ENCODE assay signal across 17 cellular contexts in the genomic region with DNA sequence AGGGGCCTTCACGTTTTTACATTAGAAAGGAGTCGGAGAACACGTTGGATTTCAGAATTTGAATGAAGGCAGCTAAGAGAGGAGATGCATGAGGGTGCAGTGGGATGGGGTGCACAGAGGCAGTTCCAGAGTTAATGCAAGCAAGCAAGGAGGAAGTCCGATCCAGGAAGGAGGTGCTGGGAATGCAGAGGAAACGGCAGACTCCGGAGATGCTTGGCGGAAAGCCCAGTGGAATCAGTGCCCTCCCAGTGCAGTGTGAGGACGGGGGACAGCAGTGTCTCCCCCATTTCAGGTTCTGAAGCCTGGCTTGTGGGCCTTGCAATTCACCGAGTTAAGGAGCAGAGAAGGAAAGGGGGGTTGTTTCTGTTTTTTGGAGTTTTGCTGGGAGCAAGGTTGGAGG.
DNase-seq lines count a peak whose midpoint lies in the region; ATAC-seq and TF ChIP-seq lines count a peak whose summit lies in the region.
"Had no signal": no experiment of that assay in that cellular context is flagged by ENCODE, and none has a peak within 500 bp of the region (broad histone marks: within the 10 kb centered on the region; RNA-seq: fewer than 3 reads in every experiment).

No MANE protein-coding gene starts in this region.

- H3K9me3 ChIP-seq in SJSA1 (replicated peaks) = no peaks in the 10 kb centered on the region
- H3K9me3 ChIP-seq in esophagus squamous epithelium = no peaks in the 10 kb centered on the region
- H3K9me3 ChIP-seq in osteoblast (ENCODE audit: low read depth, low read length) = no peaks in the 10 kb centered on the region
- H3K9me3 ChIP-seq in upper lobe of left lung = no peaks in the 10 kb centered on the region

- peaks cover 97% of the 10 kb centered on the region for H3K4me1 ChIP-seq in SJSA1 (replicated peaks)
- peaks cover 0 to 70% (median 29%) of the 10 kb centered on the region in 3 donors for H3K4me1 ChIP-seq in esophagus squamous epithelium
- peaks cover 70% of the 10 kb centered on the region for H3K4me1 ChIP-seq in osteoblast (ENCODE audit: insufficient read depth, low read length)
- H3K4me1 ChIP-seq in upper lobe of left lung = peaks cover 40 to 65% (median 63%) of the 10 kb centered on the region in 4 donors

- no peak for ATAC-seq in upper lobe of left lung (ENCODE audit: low FRiP score in 2 of 2)
- ATAC-seq in GM19455 (IDR thresholded peaks at IDR 0.05; ENCODE audit: unreplicated experiment) = no peak
- no peak for ATAC-seq in activated CD8-positive, alpha-beta T cell treated with anti-CD3 and anti-CD28 coated beads, Interleukin-2, amount 10 ng/mL, durations not matched to agents 7 days and 5 days

- CTCF ChIA-PET in activated CD8-positive, alpha-beta T cell treated with anti-CD3 and anti-CD28 coated beads, Interleukin-2, amount 10 ng/mL, durations not matched to agents 7 days and 5 days (lab: Charles Lee) = no interaction called here

- no peak for TF ChIP-seq CTCF in esophagus squamous epithelium (IDR thresholded peaks at IDR 0.05)
- TF ChIP-seq CTCF in osteoblast (IDR thresholded peaks at IDR 0.05; ENCODE audit: extremely low read depth, low read depth, low read length) = no peak
- TF ChIP-seq CTCF in upper lobe of left lung (IDR thresholded peaks at IDR 0.05) = no peak

- H3K36me3 ChIP-seq in SJSA1 (peaks cover 15% of the 10 kb centered on the region; the same call in 1 of the 2 replicates), esophagus squamous epithelium (no peaks in the 10 kb centered on the region), osteoblast (ENCODE audit: insufficient read depth, low read length) (peaks cover 22% of the 10 kb centered on the region), upper lobe of left lung (no peaks in the 10 kb centered on the region)

- H3K9me3 Mint-ChIP-seq in activated CD8-positive, alpha-beta T cell treated with anti-CD3 and anti-CD28 coated beads, Interleukin-2, amount 10 ng/mL, durations not matched to agents 7 days and 5 days (ENCODE audit: insufficient read depth) = no peaks in the 10 kb centered on the region

- H3K27ac ChIP-seq in SJSA1 (peak overlapping the region; percentile 47), esophagus squamous epithelium (peak overlapping the region in 3 of 4 donors; percentile 70 to 79 (median 70)), osteoblast (ENCODE audit: low read depth, low read length) (peak overlapping the region; percentile 99), upper lobe of left lung (peak overlapping the region; percentile 58 to 79 (median 70))
- H3K27ac ChIP-seq: C4-2B, SK-N-MC had no signal

- H3K4me3 ChIP-seq in SJSA1 (no peak overlapping the region), esophagus squamous epithelium (no peak overlapping the region), osteoblast (ENCODE audit: insufficient read depth, low read length) (no peak overlapping the region), upper lobe of left lung (no peak overlapping the region)
- H3K4me3 ChIP-seq: SK-N-MC had no signal

- peaks cover 44% of the 10 kb centered on the region for H3K27me3 Mint-ChIP-seq in activated CD8-positive, alpha-beta T cell treated with anti-CD3 and anti-CD28 coated beads, Interleukin-2, amount 10 ng/mL, durations not matched to agents 7 days and 5 days (ENCODE audit: low read depth)

- no peaks in the 10 kb centered on the region for H3K36me3 Mint-ChIP-seq in activated CD8-positive, alpha-beta T cell treated with anti-CD3 and anti-CD28 coated beads, Interleukin-2, amount 10 ng/mL, durations not matched to agents 7 days and 5 days (ENCODE audit: low read depth)

- TF ChIP-seq EP300 in upper lobe of left lung (IDR thresholded peaks at IDR 0.05) = no peak

- no peak overlapping the region for H3K4me3 Mint-ChIP-seq in activated CD8-positive, alpha-beta T cell treated with anti-CD3 and anti-CD28 coated beads, Interleukin-2, amount 10 ng/mL, durations not matched to agents 7 days and 5 days

- intact Hi-C loops in esophagus squamous epithelium (cut with DNase I) = no loop called here

- H3K4me1 Mint-ChIP-seq in activated CD8-positive, alpha-beta T cell treated with anti-CD3 and anti-CD28 coated beads, Interleukin-2, amount 10 ng/mL, durations not matched to agents 7 days and 5 days (ENCODE audit: low read depth) = peaks cover 4% of the 10 kb centered on the region

- TF ChIP-seq POLR2A in esophagus squamous epithelium (IDR thresholded peaks at IDR 0.05) (no peak), upper lobe of left lung (IDR thresholded peaks at IDR 0.05) (no peak)

- H3K4me2 ChIP-seq in osteoblast (ENCODE audit: insufficient read depth, low read length) = no peak overlapping the region

- 44 to 48% methylated on average over 9 of the region's 9 CpGs for WGBS in esophagus squamous epithelium, 2 donors
- 17 to 38% methylated on average over 9 of the region's 9 CpGs for WGBS in upper lobe of left lung, 2 donors

- H3K27me3 ChIP-seq in SJSA1 (replicated peaks) = no peaks in the 10 kb centered on the region
- no peaks in the 10 kb centered on the region for H3K27me3 ChIP-seq in esophagus squamous epithelium
- no peaks in the 10 kb centered on the region for H3K27me3 ChIP-seq in osteoblast (ENCODE audit: insufficient read depth, low read length)
- H3K27me3 ChIP-seq in upper lobe of left lung = no peaks in the 10 kb centered on the region

- DNase-seq in SJSA1 (ENCODE audit: low read depth in 1 of 2, low spot score in 2 of 2) (peak; percentile 52 to 64), esophagus squamous epithelium (lab: John Stamatoyannopoulos, UW) (no peak), osteoblast (ENCODE audit: insufficient read length, low spot score, missing footprints) (no peak), upper lobe of left lung (no peak)
- no peak for DNase-seq in activated CD4-positive, alpha-beta T cell treated with anti-CD3 and anti-CD28 coated beads, Interleukin-2, amount 50 U/mL, for 4 hours
- DNase-seq in activated CD8-positive, alpha-beta memory T cell treated with anti-CD3 and anti-CD28 coated beads, Interleukin-2, amount 50 U/mL, for 48 hours = no peak
- DNase-seq in activated CD8-positive, alpha-beta T cell treated with anti-CD3 and anti-CD28 coated beads, Interleukin-2, amount 10 ng/mL, durations not matched to agents 7 days and 5 days = no peak
- DNase-seq: activated CD4-positive, alpha-beta T cell treated with anti-CD3 and anti-CD28 coated beads for 1 hour; activated naive CD4-positive, alpha-beta T cell treated with Interleukin-2 at 50 U/mL for 16 hours; DND-41; hypothalamus; NCI-H2029; NCI-H524 treated with DMSO at 0.1 percent for 48 hours; T1000 had no signal

- H3K79me2 ChIP-seq in osteoblast (ENCODE audit: insufficient read depth, low read length) = peaks cover 10% of the 10 kb centered on the region

- H4K20me1 ChIP-seq in osteoblast (ENCODE audit: insufficient read depth, low read length) = no peaks in the 10 kb centered on the region

- POLR2A ChIA-PET in activated CD8-positive, alpha-beta T cell treated with anti-CD3 and anti-CD28 coated beads, Interleukin-2, amount 10 ng/mL, durations not matched to agents 7 days and 5 days (lab: Charles Lee) = no interaction called here

- no peak overlapping the region for H3K27ac Mint-ChIP-seq in activated CD8-positive, alpha-beta T cell treated with anti-CD3 and anti-CD28 coated beads, Interleukin-2, amount 10 ng/mL, durations not matched to agents 7 days and 5 days

- no peak overlapping the region for H2AFZ ChIP-seq in osteoblast (ENCODE audit: low read length)

Comparison
In these comparisons a context has a peak if more than half of its experiments do, and no peak if none do; other contexts are left out.
1. DNase-seq: peak in SJSA1 (2 of 2); none in esophagus squamous epithelium (single experiment), osteoblast (single experiment), upper lobe of left lung (0 of 2), activated CD4-positive, alpha-beta T cell treated with anti-CD3 and anti-CD28 coated beads, Interleukin-2, amount 50 U/mL, for 4 hours (0 of 2), activated CD8-positive, alpha-beta memory T cell treated with anti-CD3 and anti-CD28 coated beads, Interleukin-2, amount 50 U/mL, for 48 hours (single experiment) and activated CD8-positive, alpha-beta T cell treated with anti-CD3 and anti-CD28 coated beads, Interleukin-2, amount 10 ng/mL, durations not matched to agents 7 days and 5 days (single experiment).
2. H3K27ac ChIP-seq: peak in every context shown above with its lines; median percentile 99 in osteoblast; 70 in esophagus squamous epithelium; 70 in upper lobe of left lung; 47 in SJSA1.